ENCODE assay signal across 14 cellular contexts in genomic region chr3:195462308-195462610, GRCh38.
"Had no signal": no experiment of that assay in that cellular context is flagged by ENCODE, and none has a peak within 500 bp of the region (broad histone marks: within the 10 kb centered on the region; RNA-seq: fewer than 3 reads in every experiment).

No MANE protein-coding gene starts in this region.

- DNase-seq: activated CD4-positive, alpha-beta T cell treated with anti-CD3 and anti-CD28 coated beads for 36 hours; activated CD8-positive, alpha-beta T cell treated with anti-CD3 and anti-CD28 coated beads for 36 hours; activated naive CD4-positive, alpha-beta T cell; activated naive CD8-positive, alpha-beta T cell treated with anti-CD3 and anti-CD28 coated beads for 36 hours; activated T-cell treated with anti-CD3 and anti-CD28 coated beads, Interleukin-2, amount 50 U/mL, for 1 hour; brain microvascular endothelial cell; central memory CD4-positive, alpha-beta T cell; sigmoid colon; stimulated activated naive B cell treated with anti-CD40 and anti-IgM and Interleukin-4, amounts not matched to agents 10 μg/mL and 1 μg/mL and 100 μg/mL, for 72 hours; tibial artery had no signal

- H3K9me3 ChIP-seq: esophagus muscularis mucosa, sigmoid colon, tibial artery had no signal

- H3K4me1 ChIP-seq: sigmoid colon, tibial artery had no signal

- H3K27me3 ChIP-seq: brain microvascular endothelial cell, esophagus muscularis mucosa, sigmoid colon had no signal

- H3K27ac ChIP-seq: brain microvascular endothelial cell, esophagus muscularis mucosa, sigmoid colon, SK-N-MC, tibial artery had no signal

- H3K36me3 ChIP-seq: brain microvascular endothelial cell, esophagus muscularis mucosa, sigmoid colon, tibial artery had no signal

- H3K4me3 ChIP-seq: esophagus muscularis mucosa, sigmoid colon, SK-N-MC, tibial artery had no signal

- ATAC-seq: activated CD4-positive, alpha-beta T cell treated with anti-CD3 and anti-CD28 coated beads for 36 hours; activated CD8-positive, alpha-beta T cell treated with anti-CD3 and anti-CD28 coated beads for 36 hours; activated T-helper 17 cell treated with anti-CD3 and anti-CD28 coated beads, Interleukin-2, amount 50 U/mL, for 72 hours; natural killer cell treated with Interleukin-12 subunit alpha and Interleukin-12 subunit beta and Interleukin-15 and Interleukin-18, amount 100 ng/mL, for 72 hours; stimulated activated naive B cell treated with anti-CD40 and anti-IgM and Interleukin-4, amounts not matched to agents 10 μg/mL and 1 μg/mL and 100 μg/mL, for 72 hours had no signal
